ENCODE assay signal across 25 cellular contexts in the genomic region with DNA sequence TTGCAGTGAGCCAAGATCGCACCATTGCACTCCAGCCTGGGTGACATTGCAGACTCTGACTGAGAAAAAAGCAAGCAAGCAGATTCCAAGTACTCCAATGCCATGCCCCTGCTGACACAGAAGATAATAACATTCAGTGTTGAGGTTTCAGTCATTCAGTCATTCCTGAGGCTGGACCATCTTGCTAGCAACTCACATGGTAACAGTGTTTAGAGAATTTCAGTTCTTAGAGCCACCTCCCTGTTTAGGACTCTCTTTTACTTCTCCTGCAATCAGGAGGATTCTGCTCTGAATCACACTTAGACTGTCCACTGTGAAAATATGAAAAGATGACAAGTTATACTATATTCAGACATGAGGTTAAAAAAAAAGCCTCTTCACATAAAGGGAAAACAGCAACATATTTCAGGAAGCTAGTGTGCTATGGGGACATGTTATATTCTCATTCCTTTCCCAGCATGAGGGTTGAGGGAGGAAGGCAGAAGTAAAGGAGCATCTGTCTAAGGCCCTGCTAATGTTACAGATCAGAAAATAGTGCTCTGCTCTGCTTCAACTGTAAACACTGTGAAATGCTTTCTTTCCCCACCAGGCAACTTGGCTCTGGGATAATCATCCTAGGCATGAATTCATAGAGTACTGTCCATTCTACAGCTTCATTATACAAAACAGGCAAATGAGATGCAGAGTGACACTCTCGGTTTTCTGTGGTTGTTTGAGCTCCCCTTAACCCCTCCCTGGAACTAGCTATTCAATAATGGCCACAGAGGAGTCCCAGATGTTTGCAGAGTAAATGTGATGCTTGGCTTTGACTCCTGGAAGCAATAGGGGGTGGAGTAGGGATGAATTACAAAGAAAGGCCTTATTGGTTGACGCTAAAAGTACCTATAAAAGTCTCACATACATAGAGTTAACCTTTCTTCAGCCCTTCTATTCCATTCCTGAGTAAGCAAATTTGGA.
A peak's percentile ranks its signal among the peaks of the same experiment; 100 is the strongest.
DNase-seq lines count a peak whose midpoint lies in the region; ATAC-seq, FAIRE-seq and TF ChIP-seq lines count a peak whose summit lies in the region.
"Had no signal": no experiment of that assay in that cellular context is flagged by ENCODE, and none has a peak within 500 bp of the region (broad histone marks: within the 10 kb centered on the region; RNA-seq: fewer than 3 reads in every experiment).

No MANE protein-coding gene starts in this region.

- H3K9me3 ChIP-seq in GM23248 (ENCODE audit: low read depth) = no peaks in the 10 kb centered on the region
- 0 out of 2 replicates have a peak, but pooled peaks cover 7% of the 10 kb centered on the region for H3K9me3 ChIP-seq in PC-9 (ENCODE audit: insufficient read depth, low read depth)
- H3K9me3 ChIP-seq in osteoblast (ENCODE audit: low read depth, low read length) = no peaks in the 10 kb centered on the region
- no peaks in the 10 kb centered on the region for H3K9me3 ChIP-seq in kidney (ENCODE audit: control insufficient read depth in 1 of 2, low read length in 2 of 2)
- H3K9me3 ChIP-seq: gastroesophageal sphincter, left ventricle myocardium inferior had no signal

- H3K9me2 ChIP-seq in GM23248 (ENCODE audit: insufficient read depth) (no peaks in the 10 kb centered on the region), PC-9 (ENCODE audit: insufficient read depth) (no peaks in the 10 kb centered on the region)

- H3K9me3 Mint-ChIP-seq in activated T-helper 1 cell treated with anti-CD3 and anti-CD28 coated beads, Interleukin-12 subunit alpha, Interleukin-12 subunit beta, Interleukin-2, Interleukin-4 antibody, amounts not matched to agents 30 ng/mL and 10 ng/mL and 1 ng/mL, durations not matched to agents 14 hours and 24 hours and 36 hours = peaks cover 3% of the 10 kb centered on the region
- H3K9me3 Mint-ChIP-seq: brain; CD8-positive, alpha-beta memory T cell; dendritic cell treated with granulocyte-macrophage colony-stimulating factor and Interleukin-4, amounts not matched to agents 40 ng/mL and 50 ng/mL, for 4 days; stimulated activated effector memory CD8-positive, alpha-beta T cell treated with anti-CD3 and anti-CD28 coated beads, Interleukin-12 subunit alpha, Interleukin-12 subunit beta, amount 100 ng/mL, for 72 hours; T-helper 1 cell treated with Interleukin-12 subunit alpha and Interleukin-12 subunit beta and Interleukin-4 antibody, amounts not matched to agents 30 μg/mL and 1 μg/mL, for 36 hours had no signal

- H2AFZ ChIP-seq in GM23248 (no peak overlapping the region), PC-9 (0 out of 2 replicates have a peak overlapping the region, but pooled peaks have one; percentile 30), osteoblast (ENCODE audit: low read length) (peak overlapping the region; percentile 56)

- in situ Hi-C loops in GM23248 (cut with MboI) = no loop called here

- peaks cover 35% of the 10 kb centered on the region for H3F3A ChIP-seq in GM23248 (ENCODE audit: insufficient read depth)
- no peaks in the 10 kb centered on the region for H3F3A ChIP-seq in PC-9 (ENCODE audit: insufficient read depth, low read depth)

- no peaks in the 10 kb centered on the region for H3K79me2 ChIP-seq in GM23248 (ENCODE audit: insufficient read depth)
- no peaks in the 10 kb centered on the region for H3K79me2 ChIP-seq in PC-9 (ENCODE audit: low read depth)
- H3K79me2 ChIP-seq in osteoblast (ENCODE audit: insufficient read depth, low read length) = no peaks in the 10 kb centered on the region

- H3K27me3 ChIP-seq in GM23248 (replicated peaks; ENCODE audit: insufficient read depth) (no peaks in the 10 kb centered on the region), PC-9 (ENCODE audit: insufficient read depth, low read depth) (no peaks in the 10 kb centered on the region), osteoblast (ENCODE audit: insufficient read depth, low read length) (no peaks in the 10 kb centered on the region)
- H3K27me3 ChIP-seq: gastroesophageal sphincter had no signal

- H3K27ac Mint-ChIP-seq in activated T-helper 1 cell treated with anti-CD3 and anti-CD28 coated beads, Interleukin-12 subunit alpha, Interleukin-12 subunit beta, Interleukin-2, Interleukin-4 antibody, amounts not matched to agents 30 ng/mL and 10 ng/mL and 1 ng/mL, durations not matched to agents 14 hours and 24 hours and 36 hours = no peak overlapping the region
- H3K27ac Mint-ChIP-seq: dendritic cell treated with granulocyte-macrophage colony-stimulating factor and Interleukin-4, amounts not matched to agents 40 ng/mL and 50 ng/mL, for 4 days; stimulated activated effector memory CD8-positive, alpha-beta T cell treated with anti-CD3 and anti-CD28 coated beads, Interleukin-12 subunit alpha, Interleukin-12 subunit beta, amount 100 ng/mL, for 72 hours; T-helper 1 cell treated with Interleukin-12 subunit alpha and Interleukin-12 subunit beta and Interleukin-4 antibody, amounts not matched to agents 30 μg/mL and 1 μg/mL, for 36 hours had no signal

- 84 to 87% methylated on average over 3 of the region's 3 CpGs for WGBS in GM23248 (ENCODE audit: low coverage in 1 of 2, low lambda C conversion rate in 2 of 2, missing lambda C conversion rate in 2 of 2), 2 experiments

- H4K20me1 ChIP-seq in GM23248 (ENCODE audit: insufficient read depth) (no peaks in the 10 kb centered on the region), PC-9 (ENCODE audit: insufficient read depth) (no peaks in the 10 kb centered on the region), osteoblast (ENCODE audit: insufficient read depth, low read length) (no peaks in the 10 kb centered on the region)

- H3K4me2 ChIP-seq in GM23248 (ENCODE audit: unreplicated experiment) (no peak overlapping the region), PC-9 (no peak overlapping the region), osteoblast (ENCODE audit: insufficient read depth, low read length) (no peak overlapping the region)

- FAIRE-seq in kidney (lab: Jason Lieb, UNC) = no peak
- FAIRE-seq: GM18507 had no signal

- H3K4me3 ChIP-seq in GM23248 (no peak overlapping the region), PC-9 (no peak overlapping the region), osteoblast (ENCODE audit: insufficient read depth, low read length) (no peak overlapping the region), kidney (ENCODE audit: low read length in 2 of 2) (no peak overlapping the region)
- H3K4me3 ChIP-seq: gastroesophageal sphincter, left ventricle myocardium inferior had no signal

- no peak overlapping the region for H3K4me3 Mint-ChIP-seq in activated T-helper 1 cell treated with anti-CD3 and anti-CD28 coated beads, Interleukin-12 subunit alpha, Interleukin-12 subunit beta, Interleukin-2, Interleukin-4 antibody, amounts not matched to agents 30 ng/mL and 10 ng/mL and 1 ng/mL, durations not matched to agents 14 hours and 24 hours and 36 hours
- H3K4me3 Mint-ChIP-seq: brain; CD8-positive, alpha-beta memory T cell; dendritic cell treated with granulocyte-macrophage colony-stimulating factor and Interleukin-4, amounts not matched to agents 40 ng/mL and 50 ng/mL, for 4 days; stimulated activated effector memory CD8-positive, alpha-beta T cell treated with anti-CD3 and anti-CD28 coated beads, Interleukin-12 subunit alpha, Interleukin-12 subunit beta, amount 100 ng/mL, for 72 hours; T-helper 1 cell treated with Interleukin-12 subunit alpha and Interleukin-12 subunit beta and Interleukin-4 antibody, amounts not matched to agents 30 μg/mL and 1 μg/mL, for 36 hours had no signal

- intact Hi-C loops in PC-9 (cut with micrococcal nuclease; ENCODE audit: unreplicated experiment) = no loop called here
- intact Hi-C loops in kidney (cut with DNase I) = no loop called here
- intact Hi-C loops in activated T-helper 1 cell treated with anti-CD3 and anti-CD28 coated beads, Interleukin-12 subunit alpha, Interleukin-12 subunit beta, Interleukin-2, Interleukin-4 antibody, amounts not matched to agents 30 ng/mL and 10 ng/mL and 1 ng/mL, durations not matched to agents 14 hours and 24 hours and 36 hours (cut with micrococcal nuclease) = no loop called here

- TF ChIP-seq CTCF in PC-9 (conservative IDR thresholded peaks at IDR 0.05) (no peak), osteoblast (IDR thresholded peaks at IDR 0.05; ENCODE audit: extremely low read depth, low read depth, low read length) (no peak), kidney (IDR thresholded peaks at IDR 0.05; ENCODE audit: borderline replicate concordance, extremely low read depth, insufficient read depth) (no peak)

- H3K4me1 ChIP-seq in GM23248 (ENCODE audit: insufficient read depth) (peaks cover 12% of the 10 kb centered on the region), PC-9 (replicated peaks; ENCODE audit: insufficient read depth) (no peaks in the 10 kb centered on the region), osteoblast (ENCODE audit: insufficient read depth, low read length) (peaks cover 25% of the 10 kb centered on the region), kidney (ENCODE audit: control insufficient read depth in 1 of 2, insufficient read depth in 1 of 2, low read depth in 1 of 2, low read length in 2 of 2) (no peaks in the 10 kb centered on the region)
- H3K4me1 ChIP-seq: gastroesophageal sphincter, left ventricle myocardium inferior had no signal

- no peak for ATAC-seq in HG03439 (IDR thresholded peaks at IDR 0.05; ENCODE audit: unreplicated experiment)
- ATAC-seq: gastroesophageal sphincter; stimulated activated effector memory CD8-positive, alpha-beta T cell treated with anti-CD3 and anti-CD28 coated beads, Interleukin-12 subunit alpha, Interleukin-12 subunit beta, amount 100 ng/mL, for 72 hours had no signal

- no peak overlapping the region for H3K9ac ChIP-seq in GM23248
- no peak overlapping the region for H3K9ac ChIP-seq in kidney (ENCODE audit: low read length in 2 of 2)

- H3K27ac ChIP-seq in GM23248 (0 out of 2 replicates have a peak overlapping the region, but pooled peaks have one; percentile 14), PC-9 (no peak overlapping the region), osteoblast (ENCODE audit: low read depth, low read length) (peak overlapping the region; percentile 29), kidney (ENCODE audit: low read depth in 2 of 2, low read length in 2 of 2) (no peak overlapping the region)
- H3K27ac ChIP-seq: gastroesophageal sphincter, left ventricle myocardium inferior had no signal

- BruUV-seq in PC-9 (replicated peaks; lab: Mats Ljungman, UMichigan) = no TSS peak

- CTCF ChIA-PET in PC-9 (lab: Charles Lee) = no interaction called here

- H3K27me3 Mint-ChIP-seq in activated T-helper 1 cell treated with anti-CD3 and anti-CD28 coated beads, Interleukin-12 subunit alpha, Interleukin-12 subunit beta, Interleukin-2, Interleukin-4 antibody, amounts not matched to agents 30 ng/mL and 10 ng/mL and 1 ng/mL, durations not matched to agents 14 hours and 24 hours and 36 hours (ENCODE audit: insufficient read depth) = peaks cover 2% of the 10 kb centered on the region
- H3K27me3 Mint-ChIP-seq: brain; dendritic cell treated with granulocyte-macrophage colony-stimulating factor and Interleukin-4, amounts not matched to agents 40 ng/mL and 50 ng/mL, for 4 days had no signal

- H3K36me3 ChIP-seq in GM23248 (ENCODE audit: low read depth) (no peaks in the 10 kb centered on the region), PC-9 (ENCODE audit: low read depth) (no peaks in the 10 kb centered on the region), osteoblast (ENCODE audit: insufficient read depth, low read length) (no peaks in the 10 kb centered on the region), kidney (ENCODE audit: control insufficient read depth in 1 of 2, insufficient read depth in 2 of 2, low read length in 2 of 2) (no peaks in the 10 kb centered on the region)
- H3K36me3 ChIP-seq: gastroesophageal sphincter, left ventricle myocardium inferior had no signal

- POLR2A ChIA-PET in PC-9 (lab: Charles Lee; ENCODE audit: unreplicated experiment) = no interaction called here

- H3K4me1 Mint-ChIP-seq in activated T-helper 1 cell treated with anti-CD3 and anti-CD28 coated beads, Interleukin-12 subunit alpha, Interleukin-12 subunit beta, Interleukin-2, Interleukin-4 antibody, amounts not matched to agents 30 ng/mL and 10 ng/mL and 1 ng/mL, durations not matched to agents 14 hours and 24 hours and 36 hours (ENCODE audit: low read depth) = no peaks in the 10 kb centered on the region
- H3K4me1 Mint-ChIP-seq: CD8-positive, alpha-beta memory T cell; stimulated activated effector memory CD8-positive, alpha-beta T cell treated with anti-CD3 and anti-CD28 coated beads, Interleukin-12 subunit alpha, Interleukin-12 subunit beta, amount 100 ng/mL, for 72 hours had no signal

- H3K36me3 Mint-ChIP-seq in activated T-helper 1 cell treated with anti-CD3 and anti-CD28 coated beads, Interleukin-12 subunit alpha, Interleukin-12 subunit beta, Interleukin-2, Interleukin-4 antibody, amounts not matched to agents 30 ng/mL and 10 ng/mL and 1 ng/mL, durations not matched to agents 14 hours and 24 hours and 36 hours (ENCODE audit: low read depth) = no peaks in the 10 kb centered on the region
- H3K36me3 Mint-ChIP-seq: brain; CD8-positive, alpha-beta memory T cell; stimulated activated effector memory CD8-positive, alpha-beta T cell treated with anti-CD3 and anti-CD28 coated beads, Interleukin-12 subunit alpha, Interleukin-12 subunit beta, amount 100 ng/mL, for 72 hours had no signal

- DNase-seq in GM23248 = peak; percentile 43
- DNase-seq in PC-9 = no peak
- DNase-seq in dedifferentiated amniotic fluid mesenchymal stem cell (ENCODE audit: extremely low spot score) = peak; percentile 25
- peak; percentile 58 for DNase-seq in osteoblast (ENCODE audit: insufficient read length, low spot score, missing footprints)
- DNase-seq in activated T-cell treated with anti-CD3 and anti-CD28 coated beads, Interleukin-2, amount 50 U/mL, for 48 hours = no peak
- no peak for DNase-seq in kidney
- no peak for DNase-seq in activated T-helper 1 cell treated with anti-CD3 and anti-CD28 coated beads, Interleukin-12 subunit alpha, Interleukin-12 subunit beta, Interleukin-2, Interleukin-4 antibody, amounts not matched to agents 30 ng/mL and 10 ng/mL and 1 ng/mL, durations not matched to agents 14 hours and 24 hours and 36 hours (ENCODE audit: low spot score)
- DNase-seq: activated CD4-positive, alpha-beta T cell treated with anti-CD3 and anti-CD28 coated beads, Interleukin-2, amount 50 U/mL, for 48 hours; activated naive CD4-positive, alpha-beta T cell treated with anti-CD3 and anti-CD28 coated beads, Interleukin-2, amount 50 U/mL, for 16 hours; activated T-cell treated with anti-CD3 and anti-CD28 coated beads, Interleukin-2, amount 50 U/mL, for 1 hour; CD8-positive, alpha-beta memory T cell; GOT3; Kasumi-1; left ventricle myocardium inferior; NCI-H1105; NCI-H774; retina; SIG-M5 had no signal

Comparison
In these comparisons a context has a peak if more than half of its experiments do, and no peak if none do; other contexts are left out.
1. DNase-seq: peak in GM23248 (single experiment), dedifferentiated amniotic fluid mesenchymal stem cell (single experiment) and osteoblast (single experiment); none in PC-9 (0 of 2), activated T-cell treated with anti-CD3 and anti-CD28 coated beads, Interleukin-2, amount 50 U/mL, for 48 hours (0 of 2), kidney (single experiment) and activated T-helper 1 cell treated with anti-CD3 and anti-CD28 coated beads, Interleukin-12 subunit alpha, Interleukin-12 subunit beta, Interleukin-2, Interleukin-4 antibody, amounts not matched to agents 30 ng/mL and 10 ng/mL and 1 ng/mL, durations not matched to agents 14 hours and 24 hours and 36 hours (single experiment).
2. H3K27ac ChIP-seq: peak in GM23248 (single experiment) and osteoblast (single experiment); none in PC-9 (single experiment) and kidney (0 of 2).